In genomic region chr3:193593666-193594025, GRCh38 we compare ENCODE assay signal across 8 cellular contexts. TPM values are rescaled to one million over a fixed set of nuclear protein-coding genes. Genes with fewer than 3 reads are reported as not detected.
DNase-seq lines count a peak whose midpoint lies in the region; ATAC-seq and TF ChIP-seq lines count a peak whose summit lies in the region.

No MANE protein-coding gene starts in this region.

- peak; percentile 23 for ATAC-seq in HG02610 (IDR thresholded peaks at IDR 0.05; ENCODE audit: unreplicated experiment)
- peak; percentile 78 to 82 for ATAC-seq in activated T-cell treated with anti-CD3 and anti-CD28 coated beads, Interleukin-2, amount 50 U/mL, for 4 hours
- ATAC-seq in HG03378 (IDR thresholded peaks at IDR 0.05; ENCODE audit: unreplicated experiment), result no peak

- H3K36me3 Mint-ChIP-seq in activated T-cell treated with anti-CD3 and anti-CD28 coated beads, Interleukin-2, amount 50 U/mL, for 4 hours (ENCODE audit: insufficient read depth), result peaks cover 17% of the 10 kb centered on the region

- peaks cover 7% of the 10 kb centered on the region for H3K36me3 ChIP-seq in osteoblast (ENCODE audit: insufficient read depth, low read length)

- H3K27me3 ChIP-seq in osteoblast (ENCODE audit: insufficient read depth, low read length), result no peaks in the 10 kb centered on the region

- H3K9me3 ChIP-seq in osteoblast (ENCODE audit: low read depth, low read length), result no peaks in the 10 kb centered on the region

- peak overlapping the region; percentile 72 for H3K4me2 ChIP-seq in osteoblast (ENCODE audit: insufficient read depth, low read length)

- DNase-seq in NCI-H460 (ENCODE audit: extremely low read depth, low read depth) (peak; percentile 4), fibroblast of the aortic adventitia (ENCODE audit: low read depth) (peak; percentile 43), osteoblast (ENCODE audit: insufficient read length, low spot score, missing footprints) (peak; percentile 36), ureter (ENCODE audit: low spot score) (no peak)
- DNase-seq in activated T-cell treated with anti-CD3 and anti-CD28 coated beads, Interleukin-2, amount 50 U/mL, for 4 hours, result peak; percentile 17

- peaks cover 54% of the 10 kb centered on the region for H3K4me1 Mint-ChIP-seq in activated T-cell treated with anti-CD3 and anti-CD28 coated beads, Interleukin-2, amount 50 U/mL, for 4 hours (ENCODE audit: low read depth)

- H3K4me1 ChIP-seq in osteoblast (ENCODE audit: insufficient read depth, low read length), result peaks cover 23% of the 10 kb centered on the region

- peaks cover 19% of the 10 kb centered on the region for H4K20me1 ChIP-seq in osteoblast (ENCODE audit: insufficient read depth, low read length)

- H3K27me3 Mint-ChIP-seq in activated T-cell treated with anti-CD3 and anti-CD28 coated beads, Interleukin-2, amount 50 U/mL, for 4 hours (ENCODE audit: low read depth), result no peaks in the 10 kb centered on the region

- no peaks in the 10 kb centered on the region for H3K9me3 Mint-ChIP-seq in activated T-cell treated with anti-CD3 and anti-CD28 coated beads, Interleukin-2, amount 50 U/mL, for 4 hours

- no peak for TF ChIP-seq CTCF in fibroblast of the aortic adventitia (IDR thresholded peaks at IDR 0.05; ENCODE audit: insufficient read depth, low read length)
- no peak for TF ChIP-seq CTCF in osteoblast (IDR thresholded peaks at IDR 0.05; ENCODE audit: extremely low read depth, low read depth, low read length)

- peaks cover 57% of the 10 kb centered on the region for H3K79me2 ChIP-seq in osteoblast (ENCODE audit: insufficient read depth, low read length)

- H3K27ac ChIP-seq in osteoblast (ENCODE audit: low read depth, low read length), result peak overlapping the region; percentile 86

- H3K4me3 Mint-ChIP-seq in activated T-cell treated with anti-CD3 and anti-CD28 coated beads, Interleukin-2, amount 50 U/mL, for 4 hours, result peak overlapping the region; percentile 100

- peak overlapping the region; percentile 84 for H2AFZ ChIP-seq in osteoblast (ENCODE audit: low read length)

- peak overlapping the region; percentile 81 for H3K4me3 ChIP-seq in GM08714 (ENCODE audit: low read length)
- H3K4me3 ChIP-seq in fibroblast of the aortic adventitia (ENCODE audit: low read depth, low read length), result peak overlapping the region; percentile 94
- peak overlapping the region; percentile 85 for H3K4me3 ChIP-seq in osteoblast (ENCODE audit: insufficient read depth, low read length)

RNA-seq across cellular contexts. Expression of gene OPA1, which starts 0.6 kb away (rescaled TPM):
- 53.6 and 56.0 TPM in 2 replicates for total RNA-seq in NCI-H460 (2014; rRNA removed; shearing (Covaris generic))
- polyA plus RNA-seq in NCI-H460 (2014; cell fraction: nucleus; rRNA removed), result 48.0 and 53.6 TPM in 2 replicates
- total RNA-seq in activated T-cell treated with anti-CD3 and anti-CD28 coated beads, Interleukin-2, amount 50 U/mL, for 4 hours, result 10 to 100 TPM; 65.7 to 79.7 (median 72.8) TPM
- 53.0 and 292 TPM in 2 replicates for total RNA-seq in fibroblast of the aortic adventitia (ENCODE audit: low replicate concordance)
- total RNA-seq in osteoblast, result 77.4 and 87.2 TPM in 2 replicates
- total RNA-seq in ureter, result 84.9 TPM

RNA-seq across cellular contexts. Expression of gene ATP13A4, which starts 39.0 kb away (rescaled TPM):
- not detected in 2 replicates for total RNA-seq in NCI-H460 (2014; rRNA removed; shearing (Covaris generic))
- not detected in 2 replicates for polyA plus RNA-seq in NCI-H460 (2014; cell fraction: nucleus; rRNA removed)
- under 1 TPM; 0.16 to 0.48 (median 0.37) TPM for total RNA-seq in activated T-cell treated with anti-CD3 and anti-CD28 coated beads, Interleukin-2, amount 50 U/mL, for 4 hours
- 0.09 TPM in 1 of 2 replicates, not detected in the other for total RNA-seq in fibroblast of the aortic adventitia (ENCODE audit: low replicate concordance)
- total RNA-seq in osteoblast, result 0.29 TPM in 1 of 2 replicates, not detected in the other
- total RNA-seq in ureter, result 2.1 TPM
